ENCODE assay signal across 8 cellular contexts in genomic region chr9:69758981-69759477, GRCh38. TPM values are rescaled to one million over a fixed set of nuclear protein-coding genes. Genes with fewer than 3 reads are reported as not detected.
DNase-seq lines count a peak whose midpoint lies in the region; ATAC-seq and TF ChIP-seq lines count a peak whose summit lies in the region.

No MANE protein-coding gene starts in this region.

- H3K9me3 ChIP-seq in HUES64 (ENCODE audit: insufficient read depth, low read depth, low read length) (no peaks in the 10 kb centered on the region), testis (no peaks in the 10 kb centered on the region)

- TF ChIP-seq POLR2A in testis (IDR thresholded peaks at IDR 0.05) = no peak

- H3K36me3 ChIP-seq in HUES64 (ENCODE audit: insufficient read depth, low read length) (peaks cover 27% of the 10 kb centered on the region), testis (ENCODE audit: low read depth, missing control alignments) (no peaks in the 10 kb centered on the region)

- intact Hi-C loops in testis (cut with DNase I; ENCODE audit: low total_unique reads) = no loop called here

- no peaks in the 10 kb centered on the region for H3K9me3 Mint-ChIP-seq in stimulated activated naive CD8-positive, alpha-beta T cell treated with anti-CD3 and anti-CD28 coated beads, Interleukin-15, Interleukin-2, amounts not matched to agents 100 ng/mL and 50 ng/mL, for 24 hours

- WGBS in HUES64 = 2% methylated on average over 8 of the region's 8 CpGs
- 0 to 1% methylated on average over 8 of the region's 8 CpGs for WGBS in testis, 2 donors

- TF ChIP-seq CTCF in testis (IDR thresholded peaks at IDR 0.05) = no peak

- DNase-seq in stimulated activated naive CD8-positive, alpha-beta T cell treated with anti-CD3 and anti-CD28 coated beads, Interleukin-15, Interleukin-2, amounts not matched to agents 100 U/mL and 50 U/mL, for 24 hours = no peak
- DNase-seq in astrocyte of the hippocampus (ENCODE audit: low read depth, low spot score) = peak; percentile 36
- DNase-seq in testis = peak; percentile 22
- no peak for DNase-seq in GOT3 (lab: John Stamatoyannopoulos, UW)
- no peak for DNase-seq in NCI-H128 (lab: John Stamatoyannopoulos, UW; ENCODE audit: unreplicated experiment)

- no peaks in the 10 kb centered on the region for H3K27me3 Mint-ChIP-seq in stimulated activated naive CD8-positive, alpha-beta T cell treated with anti-CD3 and anti-CD28 coated beads, Interleukin-15, Interleukin-2, amounts not matched to agents 100 ng/mL and 50 ng/mL, for 24 hours

- peaks cover 36% of the 10 kb centered on the region for H3K36me3 Mint-ChIP-seq in stimulated activated naive CD8-positive, alpha-beta T cell treated with anti-CD3 and anti-CD28 coated beads, Interleukin-15, Interleukin-2, amounts not matched to agents 100 ng/mL and 50 ng/mL, for 24 hours (ENCODE audit: low read depth)

- H3K27me3 ChIP-seq in HUES64 (ENCODE audit: insufficient read depth, low read length) = no peaks in the 10 kb centered on the region
- no peaks in the 10 kb centered on the region for H3K27me3 ChIP-seq in layer of hippocampus (ENCODE audit: control insufficient read depth, insufficient read depth, low read length)
- no peaks in the 10 kb centered on the region for H3K27me3 ChIP-seq in testis

- peak overlapping the region; percentile 99 for H3K27ac ChIP-seq in HUES64 (ENCODE audit: low read depth, low read length)
- H3K27ac ChIP-seq in layer of hippocampus (ENCODE audit: low read depth, low read length) = peak overlapping the region; percentile 93
- H3K27ac ChIP-seq in testis = peak overlapping the region; percentile 96 to 97

- peaks cover 51% of the 10 kb centered on the region for H3K4me1 ChIP-seq in HUES64 (ENCODE audit: insufficient read depth, low read length)
- H3K4me1 ChIP-seq in testis = peaks cover 7% of the 10 kb centered on the region

- ATAC-seq in stimulated activated naive CD8-positive, alpha-beta T cell treated with anti-CD3 and anti-CD28 coated beads, Interleukin-15, Interleukin-2, amounts not matched to agents 100 U/mL and 50 U/mL, for 24 hours = no peak

- peaks cover 36% of the 10 kb centered on the region for H3K4me1 Mint-ChIP-seq in stimulated activated naive CD8-positive, alpha-beta T cell treated with anti-CD3 and anti-CD28 coated beads, Interleukin-15, Interleukin-2, amounts not matched to agents 100 ng/mL and 50 ng/mL, for 24 hours (ENCODE audit: low read depth)

- H3K9ac ChIP-seq in HUES64 (ENCODE audit: low read depth, low read length) = peak overlapping the region; percentile 95

- peak overlapping the region; percentile 97 for H3K4me3 Mint-ChIP-seq in stimulated activated naive CD8-positive, alpha-beta T cell treated with anti-CD3 and anti-CD28 coated beads, Interleukin-15, Interleukin-2, amounts not matched to agents 100 ng/mL and 50 ng/mL, for 24 hours

- H3K27ac Mint-ChIP-seq in stimulated activated naive CD8-positive, alpha-beta T cell treated with anti-CD3 and anti-CD28 coated beads, Interleukin-15, Interleukin-2, amounts not matched to agents 100 ng/mL and 50 ng/mL, for 24 hours = peak overlapping the region; percentile 93

- H3K4me3 ChIP-seq in HUES64 (ENCODE audit: low read length) = peak overlapping the region; percentile 99
- peak overlapping the region; percentile 87 to 92 for H3K4me3 ChIP-seq in testis

RNA-seq across cellular contexts. Expression of gene PTAR1, which starts 0.8 kb away (rescaled TPM):
- polyA plus RNA-seq in HUES64 (2013, experiment 1 of 2) = 25.4 TPM
- polyA plus RNA-seq in HUES64 (2013, experiment 2 of 2) = 23.4 TPM
- 10 to 100 TPM; 68.8 to 72.2 TPM for total RNA-seq in testis
- polyA plus RNA-seq in testis (ENCODE audit: insufficient read depth, low read depth, low replicate concordance) = 27.0 TPM

Comparison
In these comparisons a context has a peak if more than half of its experiments do, and no peak if none do; other contexts are left out.
1. DNase-seq: peak in astrocyte of the hippocampus (single experiment) and testis (single experiment); none in stimulated activated naive CD8-positive, alpha-beta T cell treated with anti-CD3 and anti-CD28 coated beads, Interleukin-15, Interleukin-2, amounts not matched to agents 100 U/mL and 50 U/mL, for 24 hours (single experiment), GOT3 (single experiment) and NCI-H128 (single experiment).
2. Peak in every context shown above with its lines, with median percentiles within 50 percentile points of each other: H3K27ac ChIP-seq.